In genomic region chr9:38087934-38088925, GRCh38 we compare ENCODE assay signal across 8 cellular contexts. TPM values are rescaled to one million over a fixed set of nuclear protein-coding genes. Genes with fewer than 3 reads are reported as not detected.
A peak's percentile ranks its signal among the peaks of the same experiment; 100 is the strongest.
DNase-seq lines count a peak whose midpoint lies in the region; ATAC-seq and TF ChIP-seq lines count a peak whose summit lies in the region.

No MANE protein-coding gene starts in this region.

- H3K9me3 Mint-ChIP-seq in activated T-helper 2 cell treated with anti-CD3 and anti-CD28 coated beads, Interferon-gamma antibody, Interleukin-2, Interleukin-4, amounts not matched to agents 10 μg/mL and 5 μg/mL and 100 μg/mL, durations not matched to agents 14 hours and 24 hours and 36 hours = no peaks in the 10 kb centered on the region

- BruUV-seq in OCI-LY7 (replicated peaks; lab: Mats Ljungman, UMichigan) = no TSS peak

- intact Hi-C loops in OCI-LY7 (cut with micrococcal nuclease; ENCODE audit: unreplicated experiment) = loop anchor here (1.0 to 10.0 kb wide), 3 partner anchors 175 to 343 kb away; no protein-coding TSS in a partner anchor
- intact Hi-C loops in activated T-helper 2 cell treated with anti-CD3 and anti-CD28 coated beads, Interferon-gamma antibody, Interleukin-2, Interleukin-4, amounts not matched to agents 10 μg/mL and 5 μg/mL and 100 μg/mL, durations not matched to agents 14 hours and 24 hours and 36 hours (cut with micrococcal nuclease) = loop anchor here (2.0 to 10.0 kb wide), 3 partner anchors 63 to 277 kb away; no protein-coding TSS in a partner anchor
- intact Hi-C loops in posterior vena cava (cut with DNase I) = loop anchor here in 1 of 2 donors (5.0 to 10.0 kb wide), 3 partner anchors 57 to 277 kb away; no protein-coding TSS in a partner anchor
- intact Hi-C loops in aorta (cut with DNase I) = loop anchor here (5.0 kb wide), 3 partner anchors 171 to 274 kb away; no protein-coding TSS in a partner anchor

- no peaks in the 10 kb centered on the region for H3K9me3 ChIP-seq in OCI-LY7 (ENCODE audit: low read length)
- no peaks in the 10 kb centered on the region for H3K9me3 ChIP-seq in gastroesophageal sphincter
- H3K9me3 ChIP-seq in aorta (ENCODE audit: control insufficient read depth, low read length) = no peaks in the 10 kb centered on the region

- H3K27me3 ChIP-seq in gastroesophageal sphincter (no peaks in the 10 kb centered on the region), aorta (ENCODE audit: control insufficient read depth in 1 of 2, insufficient read depth in 2 of 2, low read length in 1 of 2) (no peaks in the 10 kb centered on the region)

- no peaks in the 10 kb centered on the region for H4K20me1 ChIP-seq in OCI-LY7 (ENCODE audit: insufficient read depth, low read length)

- 42 to 71% methylated on average over 2 to 6 of the region's 8 CpGs for WGBS in gastroesophageal sphincter (ENCODE audit: low coverage in 1 of 2), 2 donors
- 27 to 29% methylated on average over 8 of the region's 8 CpGs for WGBS in aorta, 2 donors

- H3K4me1 ChIP-seq in OCI-LY7 (ENCODE audit: insufficient read depth, low read length, poor library complexity, severe bottlenecking) = no peaks in the 10 kb centered on the region
- H3K4me1 ChIP-seq in gastroesophageal sphincter = peaks cover 0 to 9% (median 0%) of the 10 kb centered on the region in 3 donors
- no peaks in the 10 kb centered on the region for H3K4me1 ChIP-seq in aorta (ENCODE audit: control insufficient read depth in 1 of 2, insufficient read depth in 2 of 2, low read length in 2 of 2)

- H3K27me3 Mint-ChIP-seq in activated T-helper 2 cell treated with anti-CD3 and anti-CD28 coated beads, Interferon-gamma antibody, Interleukin-2, Interleukin-4, amounts not matched to agents 10 μg/mL and 5 μg/mL and 100 μg/mL, durations not matched to agents 14 hours and 24 hours and 36 hours (ENCODE audit: low read depth) = peaks cover 14% of the 10 kb centered on the region

- TF ChIP-seq POLR2A in gastroesophageal sphincter (IDR thresholded peaks at IDR 0.05) = no peak

- no peak for TF ChIP-seq EP300 in gastroesophageal sphincter (IDR thresholded peaks at IDR 0.05)

- no peaks in the 10 kb centered on the region for H3K36me3 ChIP-seq in OCI-LY7 (ENCODE audit: insufficient read depth, low read length)
- H3K36me3 ChIP-seq in gastroesophageal sphincter = no peaks in the 10 kb centered on the region
- no peaks in the 10 kb centered on the region for H3K36me3 ChIP-seq in aorta (ENCODE audit: control insufficient read depth in 1 of 2, insufficient read depth in 2 of 2, low read length in 1 of 2)

- POLR2A ChIA-PET in OCI-LY7 (lab: Charles Lee) = interaction anchor here (0.7 kb wide), 1 partner anchor 30 kb away, joined by 8 read pairs; no protein-coding TSS in a partner anchor

- DNase-seq in GM12865 (ENCODE audit: low read depth) (peak; percentile 79), HFF-Myc (ENCODE audit: extremely low read depth, low read depth) (no peak), OCI-LY7 (ENCODE audit: low spot score) (peak; percentile 54), posterior vena cava (ENCODE audit: low spot score) (peak; percentile 94), aorta (peak; percentile 79 to 93)
- DNase-seq in activated T-helper 2 cell treated with anti-CD3 and anti-CD28 coated beads, Interferon-gamma antibody, Interleukin-2, Interleukin-4, amounts not matched to agents 10 μg/mL and 5 μg/mL and 100 μg/mL, durations not matched to agents 14 hours and 24 hours and 36 hours (ENCODE audit: low spot score) = peak; percentile 49

- CTCF ChIA-PET in OCI-LY7 (lab: Charles Lee; ENCODE audit: unreplicated experiment) = interaction anchor here (1.2 kb wide), 1 partner anchor 175 kb away, joined by 3 read pairs; no protein-coding TSS in a partner anchor

- TF ChIP-seq CTCF in GM12865 (IDR thresholded peaks at IDR 0.05; ENCODE audit: insufficient read depth, low read depth, low read length, missing control alignments) (peak; percentile 98), HFF-Myc (IDR thresholded peaks at IDR 0.05; ENCODE audit: low read depth, low read length, missing control alignments) (peak; percentile 99), OCI-LY7 (conservative IDR thresholded peaks at IDR 0.05; ENCODE audit: low read length) (peak; percentile 96), gastroesophageal sphincter (IDR thresholded peaks at IDR 0.05) (peak; percentile 81 to 95 (median 93))

- no peaks in the 10 kb centered on the region for H3K4me1 Mint-ChIP-seq in activated T-helper 2 cell treated with anti-CD3 and anti-CD28 coated beads, Interferon-gamma antibody, Interleukin-2, Interleukin-4, amounts not matched to agents 10 μg/mL and 5 μg/mL and 100 μg/mL, durations not matched to agents 14 hours and 24 hours and 36 hours (ENCODE audit: low read depth)

- no peaks in the 10 kb centered on the region for H3K9me2 ChIP-seq in OCI-LY7 (ENCODE audit: insufficient read depth, low read length)

- no peak overlapping the region for H3K4me3 Mint-ChIP-seq in activated T-helper 2 cell treated with anti-CD3 and anti-CD28 coated beads, Interferon-gamma antibody, Interleukin-2, Interleukin-4, amounts not matched to agents 10 μg/mL and 5 μg/mL and 100 μg/mL, durations not matched to agents 14 hours and 24 hours and 36 hours (ENCODE audit: low read depth)

- H3K79me2 ChIP-seq in OCI-LY7 (ENCODE audit: insufficient read depth, low read depth, low read length) = no peaks in the 10 kb centered on the region

- H3K4me2 ChIP-seq in OCI-LY7 (ENCODE audit: low read length) = no peak overlapping the region

- no peaks in the 10 kb centered on the region for H3K36me3 Mint-ChIP-seq in activated T-helper 2 cell treated with anti-CD3 and anti-CD28 coated beads, Interferon-gamma antibody, Interleukin-2, Interleukin-4, amounts not matched to agents 10 μg/mL and 5 μg/mL and 100 μg/mL, durations not matched to agents 14 hours and 24 hours and 36 hours (ENCODE audit: low read depth)

- H3K4me3 ChIP-seq in GM12865 (ENCODE audit: low read depth, low read length) = no peak overlapping the region
- no peak overlapping the region for H3K4me3 ChIP-seq in HFF-Myc (replicated peaks; ENCODE audit: low read depth, low read length)
- H3K4me3 ChIP-seq in OCI-LY7 (ENCODE audit: low read depth, low read length, poor library complexity, severe bottlenecking) = no peak overlapping the region
- H3K4me3 ChIP-seq in gastroesophageal sphincter = no peak overlapping the region
- H3K4me3 ChIP-seq in aorta (ENCODE audit: low read length in 2 of 2) = no peak overlapping the region

- H3K27ac ChIP-seq in OCI-LY7 (ENCODE audit: low read depth, low read length, poor library complexity, severe bottlenecking) (no peak overlapping the region), gastroesophageal sphincter (no peak overlapping the region), aorta (ENCODE audit: low read depth in 1 of 2, low read length in 2 of 2) (no peak overlapping the region)

- H3K27ac Mint-ChIP-seq in activated T-helper 2 cell treated with anti-CD3 and anti-CD28 coated beads, Interferon-gamma antibody, Interleukin-2, Interleukin-4, amounts not matched to agents 10 μg/mL and 5 μg/mL and 100 μg/mL, durations not matched to agents 14 hours and 24 hours and 36 hours = no peak overlapping the region

- H2AFZ ChIP-seq in OCI-LY7 (ENCODE audit: low read length) = no peak overlapping the region

- ATAC-seq in gastroesophageal sphincter = peak; percentile 82
- peak; percentile 85 for ATAC-seq in aorta (ENCODE audit: low FRiP score)
- no peak for ATAC-seq in HG03378 (IDR thresholded peaks at IDR 0.05; ENCODE audit: unreplicated experiment)

RNA-seq across cellular contexts. Expression of gene SHB, which starts 19.2 kb away (rescaled TPM):
- total RNA-seq in OCI-LY7 (2014; rRNA removed; shearing (Covaris generic)) = 0.41 and 0.93 TPM in 2 replicates
- total RNA-seq in OCI-LY7 (2022) (0.55 and 1.0 TPM in 2 replicates), gastroesophageal sphincter (10 to 100 TPM in 3 of 4 donors, 1 to 10 TPM in 1; 9.7 to 17.5 (median 14.2) TPM), posterior vena cava (10 to 100 TPM; 18.7 to 23.0 TPM), aorta (10 to 100 TPM; 28.7 to 29.3 TPM)
- total RNA-seq in activated T-helper 2 cell treated with anti-CD3 and anti-CD28 coated beads, Interferon-gamma antibody, Interleukin-2, Interleukin-4, amounts not matched to agents 10 μg/mL and 5 μg/mL and 100 μg/mL, durations not matched to agents 14 hours and 24 hours and 36 hours = 1.7 and 1.9 TPM in 2 replicates
- 1 to 10 TPM; 3.5 to 5.7 TPM for polyA plus RNA-seq in aorta
